Comparison of ENCODE assay signal across 11 cellular contexts in the genomic region with DNA sequence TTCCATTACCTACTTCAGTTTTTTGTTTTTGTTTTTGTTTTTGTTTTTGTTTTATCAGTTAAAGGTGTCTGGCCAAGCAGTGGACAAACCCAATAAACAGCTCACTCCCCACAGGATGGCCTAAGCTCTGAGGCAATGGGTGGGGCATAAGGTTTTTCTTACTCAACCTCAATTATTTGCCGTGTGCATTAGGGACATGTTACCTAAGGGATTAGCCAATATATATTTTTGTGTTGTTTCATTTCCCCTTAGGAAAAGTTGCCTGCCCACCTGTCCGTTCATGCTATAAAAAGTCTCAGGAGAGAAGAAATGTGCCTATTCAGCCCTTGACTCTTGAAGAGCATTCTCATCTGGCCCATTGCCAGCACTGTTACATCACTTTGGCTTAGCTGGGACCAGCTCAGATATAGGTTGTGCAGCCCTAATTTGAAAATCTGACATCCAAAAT. TPM values are rescaled to one million over a fixed set of nuclear protein-coding genes. Genes with fewer than 3 reads are reported as not detected.
DNase-seq lines count a peak whose midpoint lies in the region; ATAC-seq, FAIRE-seq and TF ChIP-seq lines count a peak whose summit lies in the region.
"Had no signal": no experiment of that assay in that cellular context is flagged by ENCODE, and none has a peak within 500 bp of the region (broad histone marks: within the 10 kb centered on the region; RNA-seq: fewer than 3 reads in every experiment).

No MANE protein-coding gene starts in this region.

- DNase-seq in NCI-H2171 treated with DMSO at 0.1 percent for 48 hours (lab: John Stamatoyannopoulos, UW) (peak; percentile 25), NCI-H2171 (lab: John Stamatoyannopoulos, UW) (no peak), NCI-H226 (peak; percentile 55), bronchial epithelial cell (ENCODE audit: low read depth) (peak; percentile 90), gastrocnemius medialis (peak in 1 of 2 donors; percentile 46), T-helper 9 cell (no peak)
- no peak for DNase-seq in stimulated activated CD4-positive, alpha-beta T cell treated with anti-CD3 and anti-CD28 coated beads, Interleukin-2, amount 100 ng/mL, for 24 hours

- H3K4me3 ChIP-seq in bronchial epithelial cell (ENCODE audit: low read depth, low read length) (no peak overlapping the region), gastrocnemius medialis (no peak overlapping the region)
- H3K4me3 ChIP-seq: pancreas had no signal

- H3K27me3 ChIP-seq in bronchial epithelial cell (ENCODE audit: control insufficient read depth, insufficient read depth, low read length) (no peaks in the 10 kb centered on the region), gastrocnemius medialis (no peaks in the 10 kb centered on the region)
- H3K27me3 ChIP-seq: pancreas, Peyer's patch had no signal

- intact Hi-C loops in gastrocnemius medialis (cut with DNase I; ENCODE audit: low total_unique reads) = no loop called here

- in situ Hi-C loops in gastrocnemius medialis (cut with MboI; ENCODE audit: low sequenced_read_pairs in 4 of 4) = no loop called here

- no peaks in the 10 kb centered on the region for H3K9me3 ChIP-seq in gastrocnemius medialis
- H3K9me3 ChIP-seq: pancreas, Peyer's patch had no signal

- H3K36me3 ChIP-seq in bronchial epithelial cell (ENCODE audit: control insufficient read depth, insufficient read depth, low read length) (peaks cover 3% of the 10 kb centered on the region), gastrocnemius medialis (no peaks in the 10 kb centered on the region)
- H3K36me3 ChIP-seq: pancreas, Peyer's patch had no signal

- peak in 1 of 2 donors; percentile 24 for TF ChIP-seq POLR2A in gastrocnemius medialis (IDR thresholded peaks at IDR 0.05)

- no peak for FAIRE-seq in bronchial epithelial cell (lab: Jason Lieb, UNC)
- FAIRE-seq: GM12892, pancreas had no signal

- peaks cover 5 to 57% of the 10 kb centered on the region in 2 donors for H3K4me1 ChIP-seq in gastrocnemius medialis

- peak; percentile 16 to 17 for ATAC-seq in gastrocnemius medialis
- no peak for ATAC-seq in GM18520 (IDR thresholded peaks at IDR 0.05; ENCODE audit: unreplicated experiment)

- H3K27ac ChIP-seq in gastrocnemius medialis = peak overlapping the region; percentile 82 to 90 (median 84)

- TF ChIP-seq CTCF in bronchial epithelial cell (IDR thresholded peaks at IDR 0.05; ENCODE audit: insufficient read depth, low read length, severe bottlenecking) = no peak
- TF ChIP-seq CTCF in gastrocnemius medialis (IDR thresholded peaks at IDR 0.05 in 4 of 5, conservative IDR thresholded peaks at IDR 0.05 in 1 of 5) = no peak

RNA-seq across cellular contexts. Expression of gene SH3RF2, which starts 7.3 kb away (rescaled TPM):
- total RNA-seq in bronchial epithelial cell (3.7 and 6.3 TPM in 2 replicates), gastrocnemius medialis (10 to 100 TPM; 19.2 to 97.1 (median 39.1) TPM)

Comparison
In these comparisons a context has a peak if more than half of its experiments do, and no peak if none do; other contexts are left out.
1. DNase-seq: peak in NCI-H2171 treated with DMSO at 0.1 percent for 48 hours (single experiment), NCI-H226 (single experiment) and bronchial epithelial cell (single experiment); none in NCI-H2171 (single experiment), stimulated activated CD4-positive, alpha-beta T cell treated with anti-CD3 and anti-CD28 coated beads, Interleukin-2, amount 100 ng/mL, for 24 hours (0 of 2) and T-helper 9 cell (single experiment).